12 cellular contexts compared by ENCODE assay signal in genomic region chr10:119394657-119395286, GRCh38.
A peak's percentile ranks its signal among the peaks of the same experiment; 100 is the strongest.
DNase-seq lines count a peak whose midpoint lies in the region; ATAC-seq and TF ChIP-seq lines count a peak whose summit lies in the region.
"Had no signal": no experiment of that assay in that cellular context is flagged by ENCODE, and none has a peak within 500 bp of the region (broad histone marks: within the 10 kb centered on the region; RNA-seq: fewer than 3 reads in every experiment).

No MANE protein-coding gene starts in this region.

- H4K20me1 ChIP-seq in hepatocyte (ENCODE audit: insufficient read depth, poor library complexity, severe bottlenecking) = no peaks in the 10 kb centered on the region

- H3K27ac Mint-ChIP-seq in activated naive CD8-positive, alpha-beta T cell treated with anti-CD3 and anti-CD28 coated beads, Interleukin-2, amount 50 U/mL, for 24 hours = peak overlapping the region; percentile 27
- no peak overlapping the region for H3K27ac Mint-ChIP-seq in activated T-helper 2 cell treated with anti-CD3 and anti-CD28 coated beads, Interferon-gamma antibody, Interleukin-2, Interleukin-4, amounts not matched to agents 10 μg/mL and 5 μg/mL and 100 μg/mL, durations not matched to agents 14 hours and 24 hours and 36 hours
- H3K27ac Mint-ChIP-seq: neural progenitor cell had no signal

- H2AFZ ChIP-seq in hepatocyte = no peak overlapping the region
- H2AFZ ChIP-seq: neural progenitor cell had no signal

- DNase-seq in ELR (ENCODE audit: low read depth) (peak; percentile 12), hepatocyte (ENCODE audit: low spot score) (no peak)
- no peak for DNase-seq in activated naive CD8-positive, alpha-beta T cell treated with anti-CD3 and anti-CD28 coated beads, Interleukin-2, amount 50 U/mL, for 24 hours
- DNase-seq in activated CD8-positive, alpha-beta memory T cell treated with anti-CD3 and anti-CD28 coated beads, Interleukin-2, amount 50 U/mL, for 48 hours = no peak
- no peak for DNase-seq in activated T-helper 2 cell treated with anti-CD3 and anti-CD28 coated beads, Interferon-gamma antibody, Interleukin-2, Interleukin-4, amounts not matched to agents 10 μg/mL and 5 μg/mL and 100 μg/mL, durations not matched to agents 14 hours and 24 hours and 36 hours (ENCODE audit: low spot score)
- DNase-seq: activated CD4-positive, alpha-beta T cell treated with anti-CD3 and anti-CD28 coated beads, Interleukin-2, amount 50 U/mL, for 4 hours; stimulated activated CD8-positive, alpha-beta memory T cell treated with anti-CD3 and anti-CD28 coated beads, Interleukin-4, amount 100 ng/mL, for 48 hours had no signal

- H3K4me1 ChIP-seq in hepatocyte (ENCODE audit: insufficient read depth) = no peaks in the 10 kb centered on the region
- peaks cover 12 to 16% (median 13%) of the 10 kb centered on the region in 3 donors for H3K4me1 ChIP-seq in skeletal muscle tissue (ENCODE audit: control insufficient read depth in 3 of 3, insufficient read depth in 3 of 3, low read length in 3 of 3)

- intact Hi-C loops in activated T-helper 2 cell treated with anti-CD3 and anti-CD28 coated beads, Interferon-gamma antibody, Interleukin-2, Interleukin-4, amounts not matched to agents 10 μg/mL and 5 μg/mL and 100 μg/mL, durations not matched to agents 14 hours and 24 hours and 36 hours (cut with micrococcal nuclease) = no loop called here

- no peak for TF ChIP-seq CTCF in hepatocyte (IDR thresholded peaks at IDR 0.05; ENCODE audit: poor library complexity)

- no peaks in the 10 kb centered on the region for H3K27me3 ChIP-seq in hepatocyte
- no peaks in the 10 kb centered on the region for H3K27me3 ChIP-seq in skeletal muscle tissue (ENCODE audit: control insufficient read depth in 3 of 3, insufficient read depth in 3 of 3, low read length in 3 of 3)
- H3K27me3 ChIP-seq: neural progenitor cell had no signal

- H3K4me3 ChIP-seq in hepatocyte (no peak overlapping the region), skeletal muscle tissue (ENCODE audit: low read length in 3 of 3) (no peak overlapping the region)
- H3K4me3 ChIP-seq: neural progenitor cell had no signal

- ATAC-seq in activated naive CD8-positive, alpha-beta T cell treated with anti-CD3 and anti-CD28 coated beads, Interleukin-2, amount 50 U/mL, for 24 hours = no peak
- ATAC-seq in GM19328 (IDR thresholded peaks at IDR 0.05; ENCODE audit: unreplicated experiment) (no peak), GM19035 (IDR thresholded peaks at IDR 0.05; ENCODE audit: unreplicated experiment) (no peak)

- H3K36me3 Mint-ChIP-seq in activated naive CD8-positive, alpha-beta T cell treated with anti-CD3 and anti-CD28 coated beads, Interleukin-2, amount 50 U/mL, for 24 hours (ENCODE audit: low read depth) = peaks cover 2% of the 10 kb centered on the region
- H3K36me3 Mint-ChIP-seq in activated T-helper 2 cell treated with anti-CD3 and anti-CD28 coated beads, Interferon-gamma antibody, Interleukin-2, Interleukin-4, amounts not matched to agents 10 μg/mL and 5 μg/mL and 100 μg/mL, durations not matched to agents 14 hours and 24 hours and 36 hours (ENCODE audit: low read depth) = peaks cover 2% of the 10 kb centered on the region

- H3K36me3 ChIP-seq in hepatocyte (replicated peaks; ENCODE audit: insufficient read depth, low read depth) (no peaks in the 10 kb centered on the region), skeletal muscle tissue (ENCODE audit: control insufficient read depth in 3 of 3, insufficient read depth in 3 of 3, low read length in 3 of 3) (peaks cover 0 to 7% (median 4%) of the 10 kb centered on the region in 3 donors)
- H3K36me3 ChIP-seq: neural progenitor cell had no signal

- H3K9me3 Mint-ChIP-seq in activated naive CD8-positive, alpha-beta T cell treated with anti-CD3 and anti-CD28 coated beads, Interleukin-2, amount 50 U/mL, for 24 hours = no peaks in the 10 kb centered on the region
- H3K9me3 Mint-ChIP-seq in activated T-helper 2 cell treated with anti-CD3 and anti-CD28 coated beads, Interferon-gamma antibody, Interleukin-2, Interleukin-4, amounts not matched to agents 10 μg/mL and 5 μg/mL and 100 μg/mL, durations not matched to agents 14 hours and 24 hours and 36 hours = peaks cover 6% of the 10 kb centered on the region
- H3K9me3 Mint-ChIP-seq: neural progenitor cell had no signal

- H3K27me3 Mint-ChIP-seq in activated naive CD8-positive, alpha-beta T cell treated with anti-CD3 and anti-CD28 coated beads, Interleukin-2, amount 50 U/mL, for 24 hours = peaks cover 1% of the 10 kb centered on the region
- no peaks in the 10 kb centered on the region for H3K27me3 Mint-ChIP-seq in activated T-helper 2 cell treated with anti-CD3 and anti-CD28 coated beads, Interferon-gamma antibody, Interleukin-2, Interleukin-4, amounts not matched to agents 10 μg/mL and 5 μg/mL and 100 μg/mL, durations not matched to agents 14 hours and 24 hours and 36 hours (ENCODE audit: low read depth)

- H3K9ac ChIP-seq in skeletal muscle tissue (ENCODE audit: low read depth in 1 of 3, low read length in 3 of 3) = no peak overlapping the region
- H3K9ac ChIP-seq: neural progenitor cell had no signal

- 93% methylated on average over 9 of the region's 11 CpGs for WGBS in hepatocyte (ENCODE audit: low lambda C conversion rate, missing lambda C conversion rate)

- H3K79me2 ChIP-seq in hepatocyte = no peaks in the 10 kb centered on the region

- H3K9me2 ChIP-seq in hepatocyte (replicated peaks; ENCODE audit: insufficient read depth) = no peaks in the 10 kb centered on the region

- H3K4me1 Mint-ChIP-seq in activated naive CD8-positive, alpha-beta T cell treated with anti-CD3 and anti-CD28 coated beads, Interleukin-2, amount 50 U/mL, for 24 hours = peaks cover 26% of the 10 kb centered on the region
- H3K4me1 Mint-ChIP-seq in activated T-helper 2 cell treated with anti-CD3 and anti-CD28 coated beads, Interferon-gamma antibody, Interleukin-2, Interleukin-4, amounts not matched to agents 10 μg/mL and 5 μg/mL and 100 μg/mL, durations not matched to agents 14 hours and 24 hours and 36 hours (ENCODE audit: low read depth) = peaks cover 1% of the 10 kb centered on the region

- H3K4me3 Mint-ChIP-seq in activated naive CD8-positive, alpha-beta T cell treated with anti-CD3 and anti-CD28 coated beads, Interleukin-2, amount 50 U/mL, for 24 hours = no peak overlapping the region
- no peak overlapping the region for H3K4me3 Mint-ChIP-seq in activated T-helper 2 cell treated with anti-CD3 and anti-CD28 coated beads, Interferon-gamma antibody, Interleukin-2, Interleukin-4, amounts not matched to agents 10 μg/mL and 5 μg/mL and 100 μg/mL, durations not matched to agents 14 hours and 24 hours and 36 hours (ENCODE audit: low read depth)
- H3K4me3 Mint-ChIP-seq: neural progenitor cell had no signal

- H3K4me2 ChIP-seq in hepatocyte = no peak overlapping the region
- H3K4me2 ChIP-seq: neural progenitor cell had no signal

- H3K27ac ChIP-seq in hepatocyte (peak overlapping the region; percentile 20), skeletal muscle tissue (ENCODE audit: low read depth, low read length) (peak overlapping the region; percentile 54)
- H3K27ac ChIP-seq: C4-2B, neural progenitor cell had no signal

- H3K9me3 ChIP-seq in hepatocyte (ENCODE audit: low read depth) (no peaks in the 10 kb centered on the region), skeletal muscle tissue (ENCODE audit: control insufficient read depth in 3 of 3, low read length in 3 of 3) (no peaks in the 10 kb centered on the region)
